In the genomic region with DNA sequence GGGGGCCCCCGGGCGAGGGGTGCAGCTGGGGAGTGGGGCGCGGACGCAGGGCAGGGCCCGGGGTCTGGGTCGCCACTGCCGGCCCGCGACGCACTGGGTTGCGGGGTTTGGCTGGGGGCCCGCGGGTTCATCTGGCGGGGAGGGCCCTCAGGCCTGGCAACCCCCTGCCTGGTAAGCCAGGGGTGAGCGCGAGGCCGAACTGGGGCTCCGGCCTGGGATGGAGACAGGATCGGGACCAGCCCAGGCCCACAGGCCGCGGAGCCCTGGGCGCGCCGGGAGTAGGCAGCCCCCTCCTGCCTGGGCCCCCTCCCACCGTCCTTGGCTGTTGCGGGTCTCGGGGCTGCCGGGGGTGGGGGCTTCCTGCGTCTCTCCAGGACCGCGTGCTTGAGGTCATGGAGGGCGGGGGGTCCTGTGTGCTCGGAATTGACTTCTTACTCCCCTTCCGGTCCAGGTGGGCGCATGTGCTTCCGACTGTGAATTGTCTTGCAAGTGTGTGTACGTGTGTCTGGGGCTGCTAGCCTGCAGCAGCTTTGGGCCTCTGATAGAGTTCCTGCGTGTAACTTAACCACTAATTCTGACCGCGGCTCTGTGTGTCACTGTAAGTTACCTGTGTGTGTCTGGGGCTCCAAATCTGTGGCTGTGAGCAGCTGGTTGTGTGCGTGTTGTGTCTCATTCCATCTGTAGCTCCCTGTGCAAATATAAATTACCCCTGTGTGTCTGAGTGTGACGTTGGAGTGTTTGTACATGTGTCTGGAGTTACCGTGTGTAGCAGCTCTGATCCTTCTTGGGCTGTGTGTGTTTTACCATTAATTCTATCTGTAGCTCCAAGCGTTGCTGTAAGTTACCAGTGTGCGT, we compare ENCODE assay signal across 8 cellular contexts. TPM values are rescaled to one million over a fixed set of nuclear protein-coding genes. Genes with fewer than 3 reads are reported as not detected.
DNase-seq lines count a peak whose midpoint lies in the region; ATAC-seq and TF ChIP-seq lines count a peak whose summit lies in the region.

No MANE protein-coding gene starts in this region.

- TF ChIP-seq EP300 in tibial nerve (IDR thresholded peaks at IDR 0.05): no peak

- no peaks in the 10 kb centered on the region for H3K9me3 Mint-ChIP-seq in nephron

- no peak for ATAC-seq in HG03342 (IDR thresholded peaks at IDR 0.05; ENCODE audit: unreplicated experiment)

- intact Hi-C loops in esophagus squamous epithelium (cut with DNase I): no loop called here

- H3K9me3 ChIP-seq in esophagus squamous epithelium: no peaks in the 10 kb centered on the region
- H3K9me3 ChIP-seq in tibial nerve: no peaks in the 10 kb centered on the region

- H3K4me1 ChIP-seq in esophagus squamous epithelium: peaks cover 5 to 93% (median 47%) of the 10 kb centered on the region in 3 donors
- H3K4me1 ChIP-seq in tibial nerve: peaks cover 0 to 88% (median 25%) of the 10 kb centered on the region in 4 donors

- DNase-seq in BJ (ENCODE audit: low read depth) (no peak), GM20000 (ENCODE audit: low spot score) (peak; percentile 64), NCI-H748 treated with DMSO at 0.1 percent for 48 hours (lab: John Stamatoyannopoulos, UW) (peak; percentile 43), activated T-cell treated with anti-CD3 and anti-CD28 coated beads for 4 hours (peak; percentile 39), esophagus squamous epithelium (lab: John Stamatoyannopoulos, UW) (no peak), tibial nerve (ENCODE audit: low spot score in 2 of 2) (no peak)

- TF ChIP-seq CTCF in BJ (IDR thresholded peaks at IDR 0.05; ENCODE audit: insufficient read depth, low read depth, low read length) (no peak), GM20000 (IDR thresholded peaks at IDR 0.05; ENCODE audit: extremely low read depth, missing control alignments) (no peak), esophagus squamous epithelium (IDR thresholded peaks at IDR 0.05) (no peak), nephron (IDR thresholded peaks at IDR 0.05; ENCODE audit: unreplicated experiment in 3 of 3) (no peak), tibial nerve (IDR thresholded peaks at IDR 0.05) (no peak)

- H3K27me3 Mint-ChIP-seq in nephron (ENCODE audit: low read depth): no peaks in the 10 kb centered on the region

- H3K4me3 Mint-ChIP-seq in nephron: peak overlapping the region; percentile 97 to 99 (median 98)

- TF ChIP-seq POLR2A in esophagus squamous epithelium (IDR thresholded peaks at IDR 0.05): no peak
- TF ChIP-seq POLR2A in tibial nerve (IDR thresholded peaks at IDR 0.05): no peak

- peaks cover 51% of the 10 kb centered on the region for H3K4me1 Mint-ChIP-seq in nephron

- 8 to 17% methylated on average over 4 to 5 of the region's 46 CpGs for WGBS in esophagus squamous epithelium, 2 donors
- 2 to 5% methylated on average over 11 to 26 of the region's 46 CpGs for WGBS in tibial nerve, 2 donors

- CTCF ChIA-PET in BJ (lab: Yijun Ruan, JAX): interaction anchor here (1.2 to 2.6 kb wide), 5 partner anchors 10 to 43 kb away, joined by 3 to 16 read pairs (median 6); no protein-coding TSS in a partner anchor

- POLR2A ChIA-PET in BJ (lab: Charles Lee): interaction anchor here (0.9 kb wide), 1 partner anchor 74 kb away, joined by 6 read pairs; a partner anchor contains a TSS

- H3K27me3 ChIP-seq in BJ (ENCODE audit: control insufficient read depth, insufficient read depth, low read length) (no peaks in the 10 kb centered on the region), esophagus squamous epithelium (peaks cover 0 to 8% (median 0%) of the 10 kb centered on the region in 4 donors), tibial nerve (no peaks in the 10 kb centered on the region)

- peak overlapping the region; percentile 87 to 98 (median 96) for H3K27ac ChIP-seq in esophagus squamous epithelium
- H3K27ac ChIP-seq in tibial nerve: peak overlapping the region; percentile 96 to 100 (median 98)

- 0 out of 2 replicates have a peak, but pooled peaks cover 2% of the 10 kb centered on the region for H3K36me3 ChIP-seq in BJ (ENCODE audit: control insufficient read depth, insufficient read depth, low read length)
- H3K36me3 ChIP-seq in esophagus squamous epithelium: peaks cover 0 to 7% (median 0%) of the 10 kb centered on the region in 3 donors
- H3K36me3 ChIP-seq in tibial nerve: peaks cover 0 to 18% (median 0%) of the 10 kb centered on the region in 3 donors

- H3K27ac Mint-ChIP-seq in nephron: peak overlapping the region; percentile 95 to 97 (median 97)

- H3K36me3 Mint-ChIP-seq in nephron (ENCODE audit: low read depth): peaks cover 6% of the 10 kb centered on the region

- H3K4me3 ChIP-seq in BJ (ENCODE audit: low read depth, low read length): peak overlapping the region; percentile 87
- H3K4me3 ChIP-seq in esophagus squamous epithelium: peak overlapping the region; percentile 56 to 98 (median 78)
- H3K4me3 ChIP-seq in tibial nerve: peak overlapping the region; percentile 67 to 99 (median 78)

RNA-seq across cellular contexts. Expression of a gene that starts 0.8 kb away (rescaled TPM):
- 51.0 and 74.9 TPM in 2 replicates for polyA plus RNA-seq in BJ (2011; rRNA removed)
- polyA minus RNA-seq in BJ (2011; rRNA and poly(A)+ RNA removed): 43.4 and 49.7 TPM in 2 replicates
- 10 to 100 TPM in 2 of 4 donors, 1 to 10 TPM in 2; 4.6 to 23.3 (median 8.8) TPM for total RNA-seq in esophagus squamous epithelium
- 100 to 1,000 TPM in 1 of 4 donors, 10 to 100 TPM in 3; 53.1 to 108 (median 61.6) TPM for total RNA-seq in tibial nerve

RNA-seq across cellular contexts. Expression of a gene that starts 29.4 kb away (rescaled TPM):
- 6.2 and 9.5 TPM in 2 replicates for polyA plus RNA-seq in BJ (2011; rRNA removed)
- 1.1 and 2.0 TPM in 2 replicates for polyA minus RNA-seq in BJ (2011; rRNA and poly(A)+ RNA removed)
- 1 to 10 TPM in 2 of 4 donors, under 1 TPM in 1, not detected in 1; 0.26 to 5.9 (median 1.2) TPM for total RNA-seq in esophagus squamous epithelium
- 10 to 100 TPM; 12.8 to 26.7 (median 13.4) TPM for total RNA-seq in tibial nerve

RNA-seq across cellular contexts. Expression of a gene that starts 36.8 kb away (rescaled TPM):
- 1.7 and 1.8 TPM in 2 replicates for polyA plus RNA-seq in BJ (2011; rRNA removed)
- polyA minus RNA-seq in BJ (2011; rRNA and poly(A)+ RNA removed): 2.8 and 3.7 TPM in 2 replicates
- total RNA-seq in esophagus squamous epithelium (1 to 10 TPM; 1.0 to 4.6 (median 2.7) TPM), tibial nerve (1 to 10 TPM; 2.3 to 7.1 (median 5.5) TPM)

RNA-seq across cellular contexts. Expression of a gene that starts 40.6 kb away (rescaled TPM):
- not detected in 2 replicates for polyA plus RNA-seq in BJ (2011; rRNA removed)
- not detected in 2 replicates for polyA minus RNA-seq in BJ (2011; rRNA and poly(A)+ RNA removed)
- total RNA-seq in esophagus squamous epithelium (under 1 TPM in 2 of 4 donors, not detected in 2; 0.19 to 0.47 TPM), tibial nerve (1 to 10 TPM in 3 of 4 donors, not detected in 1; 1.3 to 3.5 (median 1.8) TPM)

Comparison
In these comparisons a context has a peak if more than half of its experiments do, and no peak if none do; other contexts are left out.
1. DNase-seq: peak in GM20000 (single experiment), NCI-H748 treated with DMSO at 0.1 percent for 48 hours (single experiment) and activated T-cell treated with anti-CD3 and anti-CD28 coated beads for 4 hours (single experiment); none in BJ (single experiment), esophagus squamous epithelium (single experiment) and tibial nerve (0 of 2).
2. Peak in every context shown above with its lines, with median percentiles within 50 percentile points of each other: H3K4me3 ChIP-seq.